In genomic region chr6:138116661-138116999, GRCh38 we compare ENCODE assay signal across 20 cellular contexts.
"Had no signal": no experiment of that assay in that cellular context is flagged by ENCODE, and none has a peak within 500 bp of the region (broad histone marks: within the 10 kb centered on the region; RNA-seq: fewer than 3 reads in every experiment).

No MANE protein-coding gene starts in this region.

- H3K79me2 ChIP-seq: hepatocyte, parathyroid adenoma had no signal

- H3K9me3 ChIP-seq: left ventricle myocardium inferior, neutrophil, right atrium auricular region, suprapubic skin, thoracic aorta, tibial artery, upper lobe of left lung, vagina had no signal

- H3K4me2 ChIP-seq: hepatocyte, neural progenitor cell had no signal

- H3K4me1 ChIP-seq: left ventricle myocardium inferior, neural progenitor cell, parathyroid adenoma, right atrium auricular region, suprapubic skin, tibial artery, upper lobe of left lung, vagina had no signal

- H3K4me3 Mint-ChIP-seq: mesothelial cell of epicardium; naive B cell; natural killer cell; nephron progenitor cell; neural progenitor cell; stimulated activated effector memory CD8-positive, alpha-beta T cell treated with anti-CD3 and anti-CD28 coated beads, Interleukin-12 subunit alpha, Interleukin-12 subunit beta, amount 100 ng/mL, for 72 hours; stimulated activated naive CD8-positive, alpha-beta T cell treated with anti-CD3 and anti-CD28 coated beads, Interleukin-15, Interleukin-2, amounts not matched to agents 100 ng/mL and 50 ng/mL, for 24 hours had no signal

- H2AFZ ChIP-seq: hepatocyte, neural progenitor cell, parathyroid adenoma had no signal

- H3K9me3 Mint-ChIP-seq: natural killer cell; neural progenitor cell; stimulated activated effector memory CD8-positive, alpha-beta T cell treated with anti-CD3 and anti-CD28 coated beads, Interleukin-12 subunit alpha, Interleukin-12 subunit beta, amount 100 ng/mL, for 72 hours; stimulated activated naive CD8-positive, alpha-beta T cell treated with anti-CD3 and anti-CD28 coated beads, Interleukin-15, Interleukin-2, amounts not matched to agents 100 ng/mL and 50 ng/mL, for 24 hours had no signal

- H3K27ac Mint-ChIP-seq: mesothelial cell of epicardium; naive B cell; natural killer cell; nephron progenitor cell; neural progenitor cell; stimulated activated effector memory CD8-positive, alpha-beta T cell treated with anti-CD3 and anti-CD28 coated beads, Interleukin-12 subunit alpha, Interleukin-12 subunit beta, amount 100 ng/mL, for 72 hours; stimulated activated naive CD8-positive, alpha-beta T cell treated with anti-CD3 and anti-CD28 coated beads, Interleukin-15, Interleukin-2, amounts not matched to agents 100 ng/mL and 50 ng/mL, for 24 hours had no signal

- H3K4me3 ChIP-seq: hepatocyte, left ventricle myocardium inferior, lung, neural progenitor cell, right atrium auricular region, skin epidermis, suprapubic skin, thoracic aorta, tibial artery, upper lobe of left lung, vagina had no signal

- H3K36me3 Mint-ChIP-seq: mesothelial cell of epicardium, natural killer cell, neural progenitor cell had no signal

- H3K27ac ChIP-seq: hepatocyte, left ventricle myocardium inferior, neural progenitor cell, neutrophil, parathyroid adenoma, right atrium auricular region, skin epidermis, suprapubic skin, thoracic aorta, tibial artery, upper lobe of left lung, vagina had no signal

- DNase-seq: left ventricle myocardium inferior, naive B cell, natural killer cell, occipital lobe had no signal

- H3K9ac ChIP-seq: neural progenitor cell, parathyroid adenoma had no signal

- H3K27me3 ChIP-seq: hepatocyte, neural progenitor cell, right atrium auricular region, suprapubic skin, upper lobe of left lung, vagina had no signal

- H3K36me3 ChIP-seq: left ventricle myocardium inferior, neural progenitor cell, neutrophil, right atrium auricular region, suprapubic skin, thoracic aorta, tibial artery, upper lobe of left lung, vagina had no signal
